In the genomic region with DNA sequence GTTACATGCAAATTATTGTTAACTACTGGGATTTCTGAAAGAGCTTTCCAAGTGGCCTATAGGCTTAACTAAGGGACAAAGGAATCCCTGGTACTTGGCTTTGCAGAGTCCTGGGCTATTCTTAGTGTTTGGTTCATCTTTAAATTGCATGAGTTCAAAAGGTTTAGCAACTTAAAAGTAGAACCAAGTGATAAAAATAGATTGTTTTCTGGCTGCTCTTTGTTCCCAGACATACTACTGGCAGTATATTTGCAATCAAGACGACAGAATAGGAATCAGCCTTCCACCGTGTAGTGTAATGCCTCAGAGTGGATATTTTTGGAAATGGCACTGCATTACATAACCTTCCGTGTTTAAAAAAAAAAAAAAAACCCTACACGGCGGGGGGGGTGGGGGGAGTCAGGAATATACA, we compare ENCODE assay signal across 7 cellular contexts. TPM values are rescaled to one million over a fixed set of nuclear protein-coding genes. Genes with fewer than 3 reads are reported as not detected.
DNase-seq lines count a peak whose midpoint lies in the region; ATAC-seq, FAIRE-seq and TF ChIP-seq lines count a peak whose summit lies in the region.

No MANE protein-coding gene starts in this region.

- H3K27ac ChIP-seq in GM23338 (ENCODE audit: low read depth) (peak overlapping the region; percentile 99), duodenal mucosa (ENCODE audit: low read depth, low read length) (no peak overlapping the region), small intestine (ENCODE audit: low read depth in 1 of 2, low read length in 1 of 2) (no peak overlapping the region)

- H2AFZ ChIP-seq in GM23338, result no peak overlapping the region

- H3K4me1 ChIP-seq in GM23338 (ENCODE audit: insufficient read depth), result peaks cover 49% of the 10 kb centered on the region
- H3K4me1 ChIP-seq in duodenal mucosa (ENCODE audit: control insufficient read depth in 1 of 2, insufficient read depth in 2 of 2, low read length in 2 of 2), result peaks cover 0 to 12% of the 10 kb centered on the region in 2 donors
- H3K4me1 ChIP-seq in small intestine (ENCODE audit: control insufficient read depth in 2 of 2, insufficient read depth in 1 of 2, low read depth in 1 of 2, low read length in 1 of 2), result peaks cover 0 to 4% of the 10 kb centered on the region in 2 donors

- peaks cover 22% of the 10 kb centered on the region; the same call in 1 of the 2 replicates for H4K20me1 ChIP-seq in GM23338 (replicated peaks; ENCODE audit: insufficient read depth)

- WGBS in small intestine, 3 donors, result 5 to 11% (median 8%) methylated on average over 5 of the region's 5 CpGs

- peaks cover 60% of the 10 kb centered on the region for H3K79me2 ChIP-seq in GM23338 (replicated peaks; ENCODE audit: insufficient read depth)

- TF ChIP-seq CTCF in GM23338 (conservative IDR thresholded peaks at IDR 0.05; ENCODE audit: low read depth in 2 of 2), result no peak

- no peak overlapping the region for H3K9ac ChIP-seq in duodenal mucosa (ENCODE audit: low read depth in 1 of 2, low read length in 2 of 2)

- peaks cover 20% of the 10 kb centered on the region for H3K36me3 Mint-ChIP-seq in GM23338 (ENCODE audit: low read depth)
- H3K36me3 Mint-ChIP-seq in natural killer cell treated with Interleukin-12 subunit alpha and Interleukin-12 subunit beta and Interleukin-15 and Interleukin-18, amount 100 ng/mL, for 72 hours, result no peaks in the 10 kb centered on the region

- H3K36me3 ChIP-seq in GM23338 (ENCODE audit: insufficient read depth) (no peaks in the 10 kb centered on the region), duodenal mucosa (ENCODE audit: control insufficient read depth in 1 of 2, insufficient read depth in 2 of 2, low read length in 2 of 2) (no peaks in the 10 kb centered on the region), small intestine (ENCODE audit: control insufficient read depth in 2 of 2, insufficient read depth in 2 of 2, low read length in 2 of 2) (no peaks in the 10 kb centered on the region)

- H3F3A ChIP-seq in GM23338 (replicated peaks; ENCODE audit: low read depth), result no peaks in the 10 kb centered on the region

- peak overlapping the region; percentile 70 for H3K4me3 ChIP-seq in GM23338
- H3K4me3 ChIP-seq in duodenal mucosa (ENCODE audit: low read depth in 1 of 2, low read length in 2 of 2), result peak overlapping the region; percentile 78 to 84
- no peak overlapping the region for H3K4me3 ChIP-seq in small intestine (ENCODE audit: low read depth in 1 of 2, low read length in 2 of 2)

- peak overlapping the region; percentile 97 for H3K27ac Mint-ChIP-seq in GM23338
- peak overlapping the region in 1 of 2 donors; percentile 57 for H3K27ac Mint-ChIP-seq in natural killer cell treated with Interleukin-12 subunit alpha and Interleukin-12 subunit beta and Interleukin-15 and Interleukin-18, amount 100 ng/mL, for 72 hours

- no peaks in the 10 kb centered on the region for H3K9me2 ChIP-seq in GM23338 (ENCODE audit: insufficient read depth)

- no peak for FAIRE-seq in small intestine (lab: Jason Lieb, UNC)

- no peaks in the 10 kb centered on the region for H3K9me3 ChIP-seq in duodenal mucosa (ENCODE audit: control insufficient read depth in 1 of 2, low read length in 2 of 2)
- no peaks in the 10 kb centered on the region for H3K9me3 ChIP-seq in small intestine (ENCODE audit: control insufficient read depth, low read depth)

- H3K9me3 Mint-ChIP-seq in GM23338, result peaks cover 3% of the 10 kb centered on the region; the same call in 2 of the 3 replicates
- H3K9me3 Mint-ChIP-seq in natural killer cell treated with Interleukin-12 subunit alpha and Interleukin-12 subunit beta and Interleukin-15 and Interleukin-18, amount 100 ng/mL, for 72 hours, result no peaks in the 10 kb centered on the region

- ATAC-seq in GM23338 (peak; percentile 4; the same call in 1 of the 3 replicates), HG02981 (IDR thresholded peaks at IDR 0.05; ENCODE audit: unreplicated experiment) (no peak)
- ATAC-seq in natural killer cell treated with Interleukin-12 subunit alpha and Interleukin-12 subunit beta and Interleukin-15 and Interleukin-18, amount 100 ng/mL, for 72 hours, result no peak

- H3K4me3 Mint-ChIP-seq in GM23338, result peak overlapping the region; percentile 91
- peak overlapping the region; percentile 94 for H3K4me3 Mint-ChIP-seq in natural killer cell treated with Interleukin-12 subunit alpha and Interleukin-12 subunit beta and Interleukin-15 and Interleukin-18, amount 100 ng/mL, for 72 hours

- H3K27me3 ChIP-seq in GM23338 (ENCODE audit: insufficient read depth) (no peaks in the 10 kb centered on the region), duodenal mucosa (ENCODE audit: control insufficient read depth in 1 of 2, insufficient read depth in 2 of 2, low read length in 2 of 2) (no peaks in the 10 kb centered on the region), small intestine (ENCODE audit: control insufficient read depth in 2 of 2, insufficient read depth in 2 of 2, low read length in 2 of 2) (no peaks in the 10 kb centered on the region)

- peak overlapping the region; percentile 87 for H3K4me2 ChIP-seq in GM23338

- H3K27me3 Mint-ChIP-seq in GM23338 (ENCODE audit: insufficient read depth, low read depth, poor library complexity), result peaks cover 3% of the 10 kb centered on the region
- no peaks in the 10 kb centered on the region for H3K27me3 Mint-ChIP-seq in natural killer cell treated with Interleukin-12 subunit alpha and Interleukin-12 subunit beta and Interleukin-15 and Interleukin-18, amount 100 ng/mL, for 72 hours

- peaks cover 43% of the 10 kb centered on the region for H3K4me1 Mint-ChIP-seq in GM23338
- peaks cover 8 to 13% of the 10 kb centered on the region in 2 donors for H3K4me1 Mint-ChIP-seq in natural killer cell treated with Interleukin-12 subunit alpha and Interleukin-12 subunit beta and Interleukin-15 and Interleukin-18, amount 100 ng/mL, for 72 hours (ENCODE audit: low read depth in 2 of 2)

- DNase-seq in GM23338 (ENCODE audit: low spot score) (peak; percentile 43), NCI-H69 (lab: John Stamatoyannopoulos, UW) (peak; percentile 69), small intestine (no peak), NCI-H524 treated with DMSO at 0.1 percent for 48 hours (lab: John Stamatoyannopoulos, UW) (no peak)
- DNase-seq in natural killer cell treated with Interleukin-12 subunit alpha and Interleukin-12 subunit beta and Interleukin-15 and Interleukin-18, amount 100 ng/mL, for 72 hours (ENCODE audit: low spot score), result no peak

TF ChIP-seq in GM23338, 12 proteins besides CTCF, POLR2A, EP300 and RAD21 (continues in another document):
- TF ChIP-seq NANOG (IDR thresholded peaks at IDR 0.05; ENCODE audit: borderline replicate concordance) (no peak), JUNB (IDR thresholded peaks at IDR 0.05; ENCODE audit: unreplicated experiment) (no peak), CREB1 (CRISPR knock-in tag; IDR thresholded peaks at IDR 0.05; ENCODE audit: low read depth) (no peak), REST (IDR thresholded peaks at IDR 0.05; ENCODE audit: unreplicated experiment) (no peak), STAT1 (IDR thresholded peaks at IDR 0.05; ENCODE audit: unreplicated experiment) (no peak)
- TF ChIP-seq, protein P1, sequence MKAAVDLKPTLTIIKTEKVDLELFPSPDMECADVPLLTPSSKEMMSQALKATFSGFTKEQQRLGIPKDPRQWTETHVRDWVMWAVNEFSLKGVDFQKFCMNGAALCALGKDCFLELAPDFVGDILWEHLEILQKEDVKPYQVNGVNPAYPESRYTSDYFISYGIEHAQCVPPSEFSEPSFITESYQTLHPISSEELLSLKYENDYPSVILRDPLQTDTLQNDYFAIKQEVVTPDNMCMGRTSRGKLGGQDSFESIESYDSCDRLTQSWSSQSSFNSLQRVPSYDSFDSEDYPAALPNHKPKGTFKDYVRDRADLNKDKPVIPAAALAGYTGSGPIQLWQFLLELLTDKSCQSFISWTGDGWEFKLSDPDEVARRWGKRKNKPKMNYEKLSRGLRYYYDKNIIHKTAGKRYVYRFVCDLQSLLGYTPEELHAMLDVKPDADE (IDR thresholded peaks at IDR 0.05), result no peak

RNA-seq across cellular contexts. Expression of gene NREP, which starts 1.0 kb away (rescaled TPM):
- 300 and 336 TPM in 2 replicates for total RNA-seq in GM23338 (2014; rRNA removed; shearing (Covaris generic))
- polyA plus RNA-seq in GM23338 (2016; fragmentation: Nextera tagmentation; extraction: Ambion mirVana), result 260 and 264 TPM in 2 replicates
- total RNA-seq in natural killer cell treated with Interleukin-12 subunit alpha and Interleukin-12 subunit beta and Interleukin-15 and Interleukin-18, amount 100 ng/mL, for 72 hours, result 1 to 10 TPM; 5.5 to 7.7 TPM
- polyA plus RNA-seq in small intestine, result 10 to 100 TPM in 1 of 3 donors, 1 to 10 TPM in 2; 1.8 to 16.0 (median 4.1) TPM

Comparison
In these comparisons a context has a peak if more than half of its experiments do, and no peak if none do; other contexts are left out.
1. DNase-seq: peak in GM23338 (single experiment) and NCI-H69 (single experiment); none in natural killer cell treated with Interleukin-12 subunit alpha and Interleukin-12 subunit beta and Interleukin-15 and Interleukin-18, amount 100 ng/mL, for 72 hours (single experiment), small intestine (single experiment) and NCI-H524 treated with DMSO at 0.1 percent for 48 hours (single experiment).
2. H3K4me3 ChIP-seq: peak in GM23338 (single experiment) and duodenal mucosa (2 of 2); none in small intestine (0 of 2).
3. RNA of gene NREP, which starts 1.0 kb away (total RNA-seq): 300 to 336 TPM in GM23338; 5.5 to 7.7 TPM in natural killer cell treated with Interleukin-12 subunit alpha and Interleukin-12 subunit beta and Interleukin-15 and Interleukin-18, amount 100 ng/mL, for 72 hours; every median in the first group is over 10 times any median in the second.